1 cellular context compared by ENCODE assay signal in genomic region chr10:71527135-71527534, GRCh38.
TF ChIP-seq lines count a peak whose summit lies in the region.

No MANE protein-coding gene starts in this region.

TF ChIP-seq in liver, 16 proteins besides CTCF, POLR2A, EP300 and RAD21 (continued from another document):
- TF ChIP-seq REST (IDR thresholded peaks at IDR 0.05) = no peak
- TF ChIP-seq ZBTB33 (IDR thresholded peaks at IDR 0.05) = no peak
- peak in 1 of 2 donors; percentile 45 for TF ChIP-seq HNF4A (conservative IDR thresholded peaks at IDR 0.05)
- peak; percentile 53 to 91 for TF ChIP-seq RXRA (IDR thresholded peaks at IDR 0.05)
